ENCODE assay signal across 8 cellular contexts in genomic region chr17:63848834-63849689, GRCh38. TPM values are rescaled to one million over a fixed set of nuclear protein-coding genes. Genes with fewer than 3 reads are reported as not detected.
DNase-seq lines count a peak whose midpoint lies in the region; ATAC-seq and TF ChIP-seq lines count a peak whose summit lies in the region.

No MANE protein-coding gene starts in this region.

- peaks cover 10% of the 10 kb centered on the region for H3K36me3 Mint-ChIP-seq in activated naive CD4-positive, alpha-beta T cell treated with anti-CD3 and anti-CD28 coated beads, Interleukin-2, amount 10 ng/mL, durations not matched to agents 7 days and 5 days

- H3K9me3 Mint-ChIP-seq in activated naive CD4-positive, alpha-beta T cell treated with anti-CD3 and anti-CD28 coated beads, Interleukin-2, amount 10 ng/mL, durations not matched to agents 7 days and 5 days, result peaks cover 10% of the 10 kb centered on the region

- H3K27ac ChIP-seq in osteoblast (ENCODE audit: low read depth, low read length), result peak overlapping the region; percentile 51

- no peaks in the 10 kb centered on the region for H3K9me3 ChIP-seq in osteoblast (ENCODE audit: low read depth, low read length)

- H3K4me1 ChIP-seq in osteoblast (ENCODE audit: insufficient read depth, low read length), result peaks cover 3% of the 10 kb centered on the region

- peak; percentile 40 for TF ChIP-seq POLR2A in GM18526 (IDR thresholded peaks at IDR 0.05; ENCODE audit: extremely low read depth, insufficient read length)

- no peaks in the 10 kb centered on the region for H3K79me2 ChIP-seq in osteoblast (ENCODE audit: insufficient read depth, low read length)

- TF ChIP-seq CTCF in osteoblast (IDR thresholded peaks at IDR 0.05; ENCODE audit: extremely low read depth, low read depth, low read length), result peak; percentile 58

- H3K4me3 Mint-ChIP-seq in activated naive CD4-positive, alpha-beta T cell treated with anti-CD3 and anti-CD28 coated beads, Interleukin-2, amount 10 ng/mL, durations not matched to agents 7 days and 5 days, result peak overlapping the region; percentile 71

- no peaks in the 10 kb centered on the region for H3K27me3 ChIP-seq in osteoblast (ENCODE audit: insufficient read depth, low read length)

- peak overlapping the region; percentile 93 for H3K27ac Mint-ChIP-seq in activated naive CD4-positive, alpha-beta T cell treated with anti-CD3 and anti-CD28 coated beads, Interleukin-2, amount 10 ng/mL, durations not matched to agents 7 days and 5 days

- peak overlapping the region; percentile 58 for H3K4me3 ChIP-seq in osteoblast (ENCODE audit: insufficient read depth, low read length)

- CTCF ChIA-PET in activated naive CD4-positive, alpha-beta T cell treated with anti-CD3 and anti-CD28 coated beads, Interleukin-2, amount 10 ng/mL, durations not matched to agents 7 days and 5 days (lab: Charles Lee), result interaction anchor here (0.7 to 3.2 kb wide), 8 partner anchors 11 to 101 kb away, joined by 3 to 28 read pairs (median 4); partner anchors contain the start of genes CCDC47 and GH2

- H4K20me1 ChIP-seq in osteoblast (ENCODE audit: insufficient read depth, low read length), result no peaks in the 10 kb centered on the region

- peak; percentile 42 for DNase-seq in SIG-M5 (lab: John Stamatoyannopoulos, UW)
- DNase-seq in activated naive CD4-positive, alpha-beta T cell treated with anti-CD3 and anti-CD28 coated beads, Interleukin-2, amount 10 ng/mL, durations not matched to agents 7 days and 5 days, result peak; percentile 96
- peak; percentile 82 for DNase-seq in glomerular visceral epithelial cell (ENCODE audit: extremely low spot score)
- peak; percentile 99 for DNase-seq in osteoblast (ENCODE audit: insufficient read length, low spot score, missing footprints)
- peak; percentile 87 for DNase-seq in superior temporal gyrus (ENCODE audit: extremely low spot score)
- no peak for DNase-seq in NCI-H1048 (lab: John Stamatoyannopoulos, UW)

- peaks cover 41% of the 10 kb centered on the region for H3K27me3 Mint-ChIP-seq in activated naive CD4-positive, alpha-beta T cell treated with anti-CD3 and anti-CD28 coated beads, Interleukin-2, amount 10 ng/mL, durations not matched to agents 7 days and 5 days

- no peaks in the 10 kb centered on the region for H3K36me3 ChIP-seq in osteoblast (ENCODE audit: insufficient read depth, low read length)

- peak; percentile 78 for ATAC-seq in HG03095 (IDR thresholded peaks at IDR 0.05; ENCODE audit: unreplicated experiment)

- H3K4me1 Mint-ChIP-seq in activated naive CD4-positive, alpha-beta T cell treated with anti-CD3 and anti-CD28 coated beads, Interleukin-2, amount 10 ng/mL, durations not matched to agents 7 days and 5 days, result peaks cover 30% of the 10 kb centered on the region

- H2AFZ ChIP-seq in osteoblast (ENCODE audit: low read length), result peak overlapping the region; percentile 91

- H3K4me2 ChIP-seq in osteoblast (ENCODE audit: insufficient read depth, low read length), result peak overlapping the region; percentile 75

RNA-seq across cellular contexts. Expression of gene SMARCD2, which starts 6.6 kb away (rescaled TPM):
- 53.9 and 54.8 TPM in 2 replicates for total RNA-seq in osteoblast

RNA-seq across cellular contexts. Expression of gene FTSJ3, which starts 21.6 kb away (rescaled TPM):
- 43.0 and 45.2 TPM in 2 replicates for total RNA-seq in osteoblast

RNA-seq across cellular contexts. Expression of gene PSMC5, which starts 21.8 kb away (rescaled TPM):
- 34.0 and 36.5 TPM in 2 replicates for total RNA-seq in osteoblast

RNA-seq across cellular contexts. Expression of gene CSH2, which starts 24.4 kb away (rescaled TPM):
- not detected in 2 replicates for total RNA-seq in osteoblast

RNA-seq across cellular contexts. Expression of gene GH2, which starts 32.7 kb away (rescaled TPM):
- not detected in 2 replicates for total RNA-seq in osteoblast
